ENCODE assay signal across 8 cellular contexts in genomic region chr2:219542931-219543595, GRCh38. TPM values are rescaled to one million over a fixed set of nuclear protein-coding genes. Genes with fewer than 3 reads are reported as not detected.
A peak's percentile ranks its signal among the peaks of the same experiment; 100 is the strongest.
DNase-seq lines count a peak whose midpoint lies in the region; ATAC-seq and TF ChIP-seq lines count a peak whose summit lies in the region.

No MANE protein-coding gene starts in this region.

- H3K4me3 ChIP-seq in foreskin fibroblast (ENCODE audit: low read depth in 1 of 2, low read length in 2 of 2) (peak overlapping the region; percentile 65 to 79), osteoblast (ENCODE audit: insufficient read depth, low read length) (peak overlapping the region; percentile 87)

- DNase-seq in ELR (ENCODE audit: low read depth) (peak; percentile 59), UCSD-AML1 (lab: John Stamatoyannopoulos, UW; ENCODE audit: unreplicated experiment) (peak; percentile 57), foreskin fibroblast (peak in 1 of 2 donors; percentile 64), osteoblast (ENCODE audit: insufficient read length, low spot score, missing footprints) (peak; percentile 96), NCI-H1417 treated with DMSO at 0.1 percent for 48 hours (lab: John Stamatoyannopoulos, UW) (no peak), NCI-H1694 (lab: John Stamatoyannopoulos, UW) (no peak)

- peak overlapping the region; percentile 70 for H2AFZ ChIP-seq in osteoblast (ENCODE audit: low read length)

- peaks cover 23% of the 10 kb centered on the region for H3K79me2 ChIP-seq in osteoblast (ENCODE audit: insufficient read depth, low read length)

- TF ChIP-seq CTCF in foreskin fibroblast (IDR thresholded peaks at IDR 0.05; ENCODE audit: low read depth, low read length) (no peak), osteoblast (IDR thresholded peaks at IDR 0.05; ENCODE audit: extremely low read depth, low read depth, low read length) (no peak)

- H3K4me2 ChIP-seq in osteoblast (ENCODE audit: insufficient read depth, low read length) = peak overlapping the region; percentile 98

- H3K27me3 ChIP-seq in osteoblast (ENCODE audit: insufficient read depth, low read length) = no peaks in the 10 kb centered on the region

- peaks cover 25% of the 10 kb centered on the region for H3K36me3 ChIP-seq in osteoblast (ENCODE audit: insufficient read depth, low read length)

- peaks cover 41% of the 10 kb centered on the region for H4K20me1 ChIP-seq in osteoblast (ENCODE audit: insufficient read depth, low read length)

- peaks cover 14% of the 10 kb centered on the region for H3K4me1 ChIP-seq in osteoblast (ENCODE audit: insufficient read depth, low read length)

- ATAC-seq in GM19438 (IDR thresholded peaks at IDR 0.05; ENCODE audit: low read depth, unreplicated experiment) (peak; percentile 31), HG03432 (IDR thresholded peaks at IDR 0.05; ENCODE audit: unreplicated experiment) (peak; percentile 37)

- no peaks in the 10 kb centered on the region for H3K9me3 ChIP-seq in osteoblast (ENCODE audit: low read depth, low read length)

- peak overlapping the region; percentile 62 for H3K27ac ChIP-seq in osteoblast (ENCODE audit: low read depth, low read length)

RNA-seq across cellular contexts. Expression of gene CHPF, which starts 0.5 kb away (rescaled TPM):
- total RNA-seq in osteoblast = 192 and 221 TPM in 2 replicates

RNA-seq across cellular contexts. Expression of gene TMEM198, which starts 0.8 kb away (rescaled TPM):
- 1.1 and 1.5 TPM in 2 replicates for total RNA-seq in osteoblast

RNA-seq across cellular contexts. Expression of gene OBSL1, which starts 28.3 kb away (rescaled TPM):
- total RNA-seq in osteoblast = 60.4 and 65.9 TPM in 2 replicates

RNA-seq across cellular contexts. Expression of gene ASIC4, which starts 28.8 kb away (rescaled TPM):
- under 0.01 TPM in 1 of 2 replicates, not detected in the other for total RNA-seq in osteoblast

RNA-seq across cellular contexts. Expression of gene INHA, which starts 29.0 kb away (rescaled TPM):
- under 0.01 and 0.29 TPM in 2 replicates for total RNA-seq in osteoblast

Comparison
In these comparisons a context has a peak if more than half of its experiments do, and no peak if none do; other contexts are left out.
1. DNase-seq: peak in ELR (single experiment), UCSD-AML1 (single experiment) and osteoblast (single experiment); none in NCI-H1417 treated with DMSO at 0.1 percent for 48 hours (single experiment) and NCI-H1694 (single experiment).